ENCODE assay signal across 19 cellular contexts in genomic region chr6:137512768-137513605, GRCh38. TPM values are rescaled to one million over a fixed set of nuclear protein-coding genes. Genes with fewer than 3 reads are reported as not detected.
DNase-seq lines count a peak whose midpoint lies in the region; ATAC-seq and TF ChIP-seq lines count a peak whose summit lies in the region.
"Had no signal": no experiment of that assay in that cellular context is flagged by ENCODE, and none has a peak within 500 bp of the region (broad histone marks: within the 10 kb centered on the region; RNA-seq: fewer than 3 reads in every experiment).

No MANE protein-coding gene starts in this region.

- H4K20me1 ChIP-seq in neural progenitor cell (ENCODE audit: low read depth), result peaks cover 8% of the 10 kb centered on the region

- H3K79me2 ChIP-seq in neural progenitor cell (ENCODE audit: low read depth), result no peaks in the 10 kb centered on the region

- peak overlapping the region; percentile 40 for H3K4me3 Mint-ChIP-seq in endothelial cell (ENCODE audit: unreplicated experiment)
- H3K4me3 Mint-ChIP-seq in neural progenitor cell, result peak overlapping the region; percentile 67
- H3K4me3 Mint-ChIP-seq: CD4-positive, alpha-beta memory T cell had no signal

- H2AFZ ChIP-seq in neural progenitor cell (replicated peaks), result peak overlapping the region; percentile 31

- H3K36me3 Mint-ChIP-seq in endothelial cell (ENCODE audit: low read depth, unreplicated experiment), result no peaks in the 10 kb centered on the region
- peaks cover 3% of the 10 kb centered on the region for H3K36me3 Mint-ChIP-seq in neural progenitor cell

- H3F3A ChIP-seq in neural progenitor cell (ENCODE audit: low read depth), result peaks cover 23% of the 10 kb centered on the region

- peak overlapping the region; percentile 24 for H3K4me3 ChIP-seq in neural progenitor cell
- H3K4me3 ChIP-seq in testis, result no peak overlapping the region
- H3K4me3 ChIP-seq: K562, SK-N-MC had no signal

- H3K27me3 Mint-ChIP-seq in endothelial cell (ENCODE audit: unreplicated experiment) (no peaks in the 10 kb centered on the region), neural progenitor cell (ENCODE audit: insufficient read depth, low read depth) (peaks cover 37% of the 10 kb centered on the region)

- H3K4me2 ChIP-seq in neural progenitor cell, result peak overlapping the region; percentile 72

- no peak for TF ChIP-seq CTCF in endothelial cell (IDR thresholded peaks at IDR 0.05; ENCODE audit: unreplicated experiment)
- no peak for TF ChIP-seq CTCF in neural progenitor cell (IDR thresholded peaks at IDR 0.05)
- no peak for TF ChIP-seq CTCF in testis (IDR thresholded peaks at IDR 0.05)

- H3K36me3 ChIP-seq in ES-I3 (ENCODE audit: insufficient read depth, low read length) (no peaks in the 10 kb centered on the region), neural progenitor cell (no peaks in the 10 kb centered on the region), testis (ENCODE audit: low read depth, missing control alignments) (no peaks in the 10 kb centered on the region)

- H3K4me1 ChIP-seq in ES-I3 (ENCODE audit: insufficient read depth, low read length) (peaks cover 16% of the 10 kb centered on the region), neural progenitor cell (peaks cover 19% of the 10 kb centered on the region), testis (no peaks in the 10 kb centered on the region)

- H3K9me3 ChIP-seq in ES-I3 (ENCODE audit: control insufficient read depth, insufficient read depth, low read length) (no peaks in the 10 kb centered on the region), neural progenitor cell (ENCODE audit: low read depth) (no peaks in the 10 kb centered on the region), testis (no peaks in the 10 kb centered on the region)

- no peak for TF ChIP-seq POLR2A in testis (IDR thresholded peaks at IDR 0.05)

- intact Hi-C loops in testis (cut with DNase I; ENCODE audit: low total_unique reads), result no loop called here

- peak overlapping the region; percentile 25 for H3K27ac Mint-ChIP-seq in endothelial cell (ENCODE audit: unreplicated experiment)
- H3K27ac Mint-ChIP-seq in neural progenitor cell, result peak overlapping the region; percentile 86
- H3K27ac Mint-ChIP-seq: CD4-positive, alpha-beta memory T cell had no signal

- H3K27me3 ChIP-seq in neural progenitor cell (peaks cover 73% of the 10 kb centered on the region), testis (no peaks in the 10 kb centered on the region)

- WGBS in testis, 2 donors, result 29 to 43% methylated on average over 13 of the region's 13 CpGs

- H3K27ac ChIP-seq in neural progenitor cell (no peak overlapping the region), testis (no peak overlapping the region)
- H3K27ac ChIP-seq: SK-N-MC had no signal

- peak; percentile 78 to 93 for DNase-seq in NCI-H524 (lab: John Stamatoyannopoulos, UW)
- peak; percentile 42 for DNase-seq in endothelial cell (ENCODE audit: low spot score)
- DNase-seq in neural progenitor cell (ENCODE audit: low spot score), result peak; percentile 75
- DNase-seq in dermis blood vessel endothelial cell, result no peak
- DNase-seq in AG20443 (ENCODE audit: low spot score), result no peak
- DNase-seq in testis, result no peak
- DNase-seq: CD4-positive, alpha-beta memory T cell; DND-41; NCI-H1436 treated with DMSO at 0.1 percent for 48 hours; NCI-H2081; NCI-H226; NCI-H748 treated with DMSO at 0.1 percent for 48 hours had no signal

- H3K9me3 Mint-ChIP-seq in endothelial cell (ENCODE audit: unreplicated experiment) (no peaks in the 10 kb centered on the region), neural progenitor cell (peaks cover 8% of the 10 kb centered on the region)

- H3K4me1 Mint-ChIP-seq in endothelial cell (ENCODE audit: unreplicated experiment) (peaks cover 9% of the 10 kb centered on the region), neural progenitor cell (peaks cover 18% of the 10 kb centered on the region)
- H3K4me1 Mint-ChIP-seq: CD4-positive, alpha-beta memory T cell had no signal

- H3K9ac ChIP-seq in ES-I3 (ENCODE audit: low read depth, low read length) (peak overlapping the region; percentile 20; the same call in 1 of the 2 replicates), neural progenitor cell (no peak overlapping the region)

- no peak for ATAC-seq in GM21515 (IDR thresholded peaks at IDR 0.05; ENCODE audit: unreplicated experiment)
- ATAC-seq: K562, Panc1, Right ventricle myocardium inferior had no signal

RNA-seq across cellular contexts. Expression of gene OLIG3, which starts 18.8 kb away (rescaled TPM):
- not detected for total RNA-seq in endothelial cell (ENCODE audit: unreplicated experiment)
- total RNA-seq in neural progenitor cell (ENCODE audit: low replicate concordance), result not detected in 2 replicates
- not detected in 2 replicates for total RNA-seq in dermis blood vessel endothelial cell
- total RNA-seq in testis, result not detected
- not detected for polyA plus RNA-seq in testis (ENCODE audit: insufficient read depth, low read depth, low replicate concordance)
- total RNA-seq: CD4-positive, alpha-beta memory T cell; HT1080; K562; Right ventricle myocardium inferior had no signal
- polyA plus RNA-seq: CD4-positive, alpha-beta memory T cell; K562 had no signal

Comparison
In these comparisons a context has a peak if more than half of its experiments do, and no peak if none do; other contexts are left out.
1. DNase-seq: peak in NCI-H524 (2 of 2), endothelial cell (single experiment) and neural progenitor cell (single experiment); none in dermis blood vessel endothelial cell (single experiment), AG20443 (single experiment) and testis (single experiment).